ENCODE assay signal across 18 cellular contexts in the genomic region with DNA sequence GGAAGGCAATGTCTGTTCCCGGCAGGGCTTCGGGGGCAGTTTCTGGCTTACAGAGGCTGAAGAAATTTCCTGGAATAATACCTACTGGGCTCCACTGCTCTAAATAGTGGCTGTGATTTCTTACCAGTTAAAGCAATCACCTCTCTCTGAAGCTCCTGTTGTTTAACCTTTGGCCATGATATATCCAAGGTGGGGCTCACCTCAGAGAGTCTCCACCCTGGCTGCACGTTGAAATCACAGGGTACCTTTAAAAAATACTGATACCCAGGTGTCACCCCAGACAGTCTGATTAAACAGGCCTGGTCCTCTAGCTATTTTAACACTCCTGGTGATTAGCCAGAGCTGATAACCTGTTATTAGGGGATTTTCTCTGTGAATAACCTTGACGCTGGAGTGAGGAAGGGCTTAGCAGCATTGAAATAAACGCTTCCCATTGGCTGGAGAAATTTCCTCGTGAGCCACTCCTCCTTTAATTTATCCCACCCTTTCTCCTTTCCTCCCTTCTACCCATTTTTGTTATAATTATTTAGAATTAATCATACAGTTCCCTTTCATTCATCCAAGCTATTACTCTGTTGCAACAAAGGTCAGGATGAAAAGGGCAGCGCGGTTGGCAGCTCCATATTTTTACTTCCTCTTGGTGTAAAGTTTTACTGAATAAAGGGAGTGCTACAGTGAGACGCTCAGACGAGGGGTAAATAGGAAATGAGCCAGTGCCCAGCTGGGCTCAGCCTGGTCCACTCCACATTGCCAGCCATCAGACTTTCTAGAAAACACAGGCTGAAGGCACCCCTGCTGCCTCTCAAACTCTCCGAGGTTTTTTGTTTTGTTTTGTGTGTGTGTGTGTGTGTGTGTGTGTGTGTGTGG. TPM values are rescaled to one million over a fixed set of nuclear protein-coding genes. Genes with fewer than 3 reads are reported as not detected.
DNase-seq lines count a peak whose midpoint lies in the region; TF ChIP-seq lines count a peak whose summit lies in the region.
"Had no signal": no experiment of that assay in that cellular context is flagged by ENCODE, and none has a peak within 500 bp of the region (broad histone marks: within the 10 kb centered on the region; RNA-seq: fewer than 3 reads in every experiment).

No MANE protein-coding gene starts in this region.

- TF ChIP-seq CTCF in Peyer's patch (IDR thresholded peaks at IDR 0.05) (no peak), liver (IDR thresholded peaks at IDR 0.05; ENCODE audit: low read depth, low read length, missing input control) (no peak)

- no peaks in the 10 kb centered on the region for H3K9me3 ChIP-seq in Peyer's patch
- no peaks in the 10 kb centered on the region for H3K9me3 ChIP-seq in liver (ENCODE audit: control insufficient read depth in 4 of 4, low read length in 3 of 4)
- H3K9me3 ChIP-seq in SJCRH30 (replicated peaks) = no peaks in the 10 kb centered on the region; the same call in 1 of the 2 replicates
- H3K9me3 ChIP-seq: breast epithelium, pancreas had no signal

- peak; percentile 60 for DNase-seq in SIG-M5 treated with dmso at 0.1 percent for 504 hours (lab: John Stamatoyannopoulos, UW; ENCODE audit: unreplicated experiment)
- DNase-seq in SIG-M5 (lab: John Stamatoyannopoulos, UW) = no peak
- peak in 2 of 3 donors; percentile 49 to 53 for DNase-seq in Peyer's patch
- no peak for DNase-seq in OCI-M2 (lab: John Stamatoyannopoulos, UW; ENCODE audit: unreplicated experiment)
- DNase-seq in SJCRH30 = no peak
- no peak for DNase-seq in activated effector memory CD4-positive, alpha-beta T cell treated with Interleukin-2 at 50 U/mL for 16 hours
- no peak for DNase-seq in activated CD4-positive, alpha-beta T cell treated with anti-CD3 and anti-CD28 coated beads for 4 hours
- DNase-seq: activated naive CD8-positive, alpha-beta T cell treated with anti-CD3 and anti-CD28 coated beads for 36 hours; activated T-cell treated with anti-CD3 and anti-CD28 coated beads, Interleukin-2, amount 50 U/mL, for 24 hours; CD4-positive, CD25-positive, alpha-beta regulatory T cell; kidney; NCI-H1436 treated with DMSO at 0.1 percent for 48 hours; NCI-H345; pancreas; PC-9 had no signal

- H3K27ac ChIP-seq in Peyer's patch = peak overlapping the region in 3 of 4 donors; percentile 37 to 82 (median 81)
- H3K27ac ChIP-seq in liver (ENCODE audit: low read depth in 1 of 2, low read length in 2 of 2) = no peak overlapping the region
- H3K27ac ChIP-seq in SJCRH30 = no peak overlapping the region
- H3K27ac ChIP-seq: breast epithelium, pancreas, PC-9 had no signal

- peak overlapping the region in 1 of 4 donors; percentile 19 for H3K4me3 ChIP-seq in Peyer's patch
- H3K4me3 ChIP-seq in liver (ENCODE audit: low read depth in 1 of 3, low read length in 3 of 3) = peak overlapping the region in 1 of 3 donors; percentile 8
- no peak overlapping the region for H3K4me3 ChIP-seq in SJCRH30
- H3K4me3 ChIP-seq: breast epithelium, pancreas, PC-9, tibial nerve had no signal

- no peak for TF ChIP-seq POLR2A in Peyer's patch (IDR thresholded peaks at IDR 0.05)

- no peak overlapping the region for H3K9ac ChIP-seq in liver (ENCODE audit: low read depth in 1 of 2, low read length in 2 of 2)

- TF ChIP-seq RAD21 in liver (IDR thresholded peaks at IDR 0.05) = no peak

- H3K36me3 ChIP-seq in Peyer's patch = no peaks in the 10 kb centered on the region
- no peaks in the 10 kb centered on the region for H3K36me3 ChIP-seq in liver (ENCODE audit: control insufficient read depth in 4 of 4, insufficient read depth in 3 of 4, low read depth in 1 of 4, low read length in 3 of 4)
- H3K36me3 ChIP-seq in SJCRH30 = no peaks in the 10 kb centered on the region
- H3K36me3 ChIP-seq: breast epithelium, pancreas, tibial nerve had no signal

- 48% methylated on average over 11 of the region's 11 CpGs for WGBS in liver

- no peaks in the 10 kb centered on the region for H3K27me3 ChIP-seq in Peyer's patch
- no peaks in the 10 kb centered on the region for H3K27me3 ChIP-seq in liver (ENCODE audit: control insufficient read depth in 4 of 4, insufficient read depth in 4 of 4, low read length in 3 of 4)
- 0 out of 2 replicates have a peak, but pooled peaks cover 4% of the 10 kb centered on the region for H3K27me3 ChIP-seq in SJCRH30
- H3K27me3 ChIP-seq: breast epithelium, pancreas, tibial nerve had no signal

- H3K4me1 ChIP-seq in Peyer's patch (peaks cover 0 to 22% (median 0%) of the 10 kb centered on the region in 4 donors), liver (ENCODE audit: control insufficient read depth in 4 of 4, insufficient read depth in 4 of 4, low read length in 3 of 4) (peaks cover 7 to 37% (median 25%) of the 10 kb centered on the region in 4 donors), SJCRH30 (no peaks in the 10 kb centered on the region)
- H3K4me1 ChIP-seq: breast epithelium, pancreas, tibial nerve had no signal

TF ChIP-seq in liver, 16 proteins besides CTCF, POLR2A, EP300 and RAD21:
- TF ChIP-seq GABPA (IDR thresholded peaks at IDR 0.05 in 1 of 2, conservative IDR thresholded peaks at IDR 0.05 in 1 of 2) (no peak), RXRA (IDR thresholded peaks at IDR 0.05) (no peak), HNF4A (conservative IDR thresholded peaks at IDR 0.05) (peak in 1 of 2 donors; percentile 13), TAF1 (conservative IDR thresholded peaks at IDR 0.05) (no peak), MAX (IDR thresholded peaks at IDR 0.05) (no peak), ZBTB33 (IDR thresholded peaks at IDR 0.05) (no peak), FOXA2 (IDR thresholded peaks at IDR 0.05) (no peak), YY1 (IDR thresholded peaks at IDR 0.05) (peak; percentile 33), SP1 (IDR thresholded peaks at IDR 0.05) (no peak), JUND (IDR thresholded peaks at IDR 0.05) (no peak), HNF4G (IDR thresholded peaks at IDR 0.05) (no peak), ATF3 (IDR thresholded peaks at IDR 0.05) (no peak), NR2F2 (IDR thresholded peaks at IDR 0.05) (peak; percentile 27), EGR1 (IDR thresholded peaks at IDR 0.05; ENCODE audit: low read depth in 2 of 2) (no peak), FOXA1 (IDR thresholded peaks at IDR 0.05) (no peak)
- TF ChIP-seq, protein P1, sequence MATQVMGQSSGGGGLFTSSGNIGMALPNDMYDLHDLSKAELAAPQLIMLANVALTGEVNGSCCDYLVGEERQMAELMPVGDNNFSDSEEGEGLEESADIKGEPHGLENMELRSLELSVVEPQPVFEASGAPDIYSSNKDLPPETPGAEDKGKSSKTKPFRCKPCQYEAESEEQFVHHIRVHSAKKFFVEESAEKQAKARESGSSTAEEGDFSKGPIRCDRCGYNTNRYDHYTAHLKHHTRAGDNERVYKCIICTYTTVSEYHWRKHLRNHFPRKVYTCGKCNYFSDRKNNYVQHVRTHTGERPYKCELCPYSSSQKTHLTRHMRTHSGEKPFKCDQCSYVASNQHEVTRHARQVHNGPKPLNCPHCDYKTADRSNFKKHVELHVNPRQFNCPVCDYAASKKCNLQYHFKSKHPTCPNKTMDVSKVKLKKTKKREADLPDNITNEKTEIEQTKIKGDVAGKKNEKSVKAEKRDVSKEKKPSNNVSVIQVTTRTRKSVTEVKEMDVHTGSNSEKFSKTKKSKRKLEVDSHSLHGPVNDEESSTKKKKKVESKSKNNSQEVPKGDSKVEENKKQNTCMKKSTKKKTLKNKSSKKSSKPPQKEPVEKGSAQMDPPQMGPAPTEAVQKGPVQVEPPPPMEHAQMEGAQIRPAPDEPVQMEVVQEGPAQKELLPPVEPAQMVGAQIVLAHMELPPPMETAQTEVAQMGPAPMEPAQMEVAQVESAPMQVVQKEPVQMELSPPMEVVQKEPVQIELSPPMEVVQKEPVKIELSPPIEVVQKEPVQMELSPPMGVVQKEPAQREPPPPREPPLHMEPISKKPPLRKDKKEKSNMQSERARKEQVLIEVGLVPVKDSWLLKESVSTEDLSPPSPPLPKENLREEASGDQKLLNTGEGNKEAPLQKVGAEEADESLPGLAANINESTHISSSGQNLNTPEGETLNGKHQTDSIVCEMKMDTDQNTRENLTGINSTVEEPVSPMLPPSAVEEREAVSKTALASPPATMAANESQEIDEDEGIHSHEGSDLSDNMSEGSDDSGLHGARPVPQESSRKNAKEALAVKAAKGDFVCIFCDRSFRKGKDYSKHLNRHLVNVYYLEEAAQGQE (IDR thresholded peaks at IDR 0.05) = no peak

RNA-seq across cellular contexts. Expression of gene ZBTB38, which starts 22.1 kb away (rescaled TPM):
- total RNA-seq in Peyer's patch = 100 to 1,000 TPM; 168 to 254 (median 184) TPM
- total RNA-seq in liver = 10 to 100 TPM; 19.8 to 57.3 TPM
- polyA plus RNA-seq in liver = 10 to 100 TPM in 1 of 2 donors, 1 to 10 TPM in 1; 9.5 to 19.2 TPM
- 36.1 and 36.4 TPM in 2 replicates for total RNA-seq in SJCRH30 (2014; rRNA removed; shearing (Covaris generic))

Comparison
In these comparisons a context has a peak if more than half of its experiments do, and no peak if none do; other contexts are left out.
1. DNase-seq: peak in SIG-M5 treated with dmso at 0.1 percent for 504 hours (single experiment) and Peyer's patch (2 of 3); none in SIG-M5 (single experiment), OCI-M2 (single experiment), SJCRH30 (0 of 2), activated effector memory CD4-positive, alpha-beta T cell treated with Interleukin-2 at 50 U/mL for 16 hours (single experiment) and activated CD4-positive, alpha-beta T cell treated with anti-CD3 and anti-CD28 coated beads for 4 hours (0 of 2).
2. H3K27ac ChIP-seq: peak in Peyer's patch (3 of 4); none in liver (0 of 2) and SJCRH30 (single experiment).